Comparison of ENCODE assay signal across 1 cellular context in genomic region chr1:110125810-110126209, GRCh38.
TF ChIP-seq lines count a peak whose summit lies in the region.

No MANE protein-coding gene starts in this region.

TF ChIP-seq in K562, 482 proteins besides CTCF, POLR2A, EP300 and RAD21 (continued from another document):
- no peak for TF ChIP-seq MGA (IDR thresholded peaks at IDR 0.05)
- TF ChIP-seq E2F3 (CRISPR knock-in tag; IDR thresholded peaks at IDR 0.05) = no peak
- TF ChIP-seq NFIC (IDR thresholded peaks at IDR 0.05) = 0 out of 2 replicates have a peak, but pooled peaks have one; percentile 7
- TF ChIP-seq JUNB (CRISPR knock-in tag; conservative IDR thresholded peaks at IDR 0.05) = no peak
- no peak for TF ChIP-seq KAT8 (IDR thresholded peaks at IDR 0.05; ENCODE audit: low read depth)
- no peak for TF ChIP-seq CEBPG (CRISPR knock-in tag; IDR thresholded peaks at IDR 0.05)
- TF ChIP-seq CEBPG (tag; conservative IDR thresholded peaks at IDR 0.05 in 1 of 2, IDR thresholded peaks at IDR 0.05 in 1 of 2) = peak in 1 of 2 experiments; percentile 63; a peak in 2 of 4 replicates
- TF ChIP-seq LEF1 (IDR thresholded peaks at IDR 0.05) = no peak
